20 cellular contexts compared by ENCODE assay signal in genomic region chr6:82142524-82142923, GRCh38.
"Had no signal": no experiment of that assay in that cellular context is flagged by ENCODE, and none has a peak within 500 bp of the region (broad histone marks: within the 10 kb centered on the region; RNA-seq: fewer than 3 reads in every experiment).

No MANE protein-coding gene starts in this region.

- H3K9me3 Mint-ChIP-seq: mesothelial cell of epicardium; natural killer cell; stimulated activated memory B cell treated with anti-CD40 and anti-IgM and Interleukin-4, amounts not matched to agents 10 μg/mL and 1 μg/mL and 100 μg/mL, for 72 hours; stimulated activated naive CD8-positive, alpha-beta T cell treated with anti-CD3 and anti-CD28 coated beads, Interleukin-15, amount 100 ng/mL, for 72 hours had no signal

- H3K36me3 Mint-ChIP-seq: mesothelial cell of epicardium; natural killer cell; stimulated activated memory B cell treated with anti-CD40 and anti-IgM and Interleukin-4, amounts not matched to agents 10 μg/mL and 1 μg/mL and 100 μg/mL, for 72 hours had no signal

- H3K27me3 Mint-ChIP-seq: stimulated activated memory B cell treated with anti-CD40 and anti-IgM and Interleukin-4, amounts not matched to agents 10 μg/mL and 1 μg/mL and 100 μg/mL, for 72 hours; stimulated activated naive CD8-positive, alpha-beta T cell treated with anti-CD3 and anti-CD28 coated beads, Interleukin-15, amount 100 ng/mL, for 72 hours had no signal

- ATAC-seq: esophagus mucosa; gastrocnemius medialis; left colon; natural killer cell; right lobe of liver; stimulated activated memory B cell treated with anti-CD40 and anti-IgM and Interleukin-4, amounts not matched to agents 10 μg/mL and 1 μg/mL and 100 μg/mL, for 72 hours; stimulated activated naive CD8-positive, alpha-beta T cell treated with anti-CD3 and anti-CD28 coated beads, Interleukin-15, amount 100 ng/mL, for 72 hours; upper lobe of right lung had no signal

- H3K27me3 ChIP-seq: gastrocnemius medialis, ovary, right lobe of liver, spleen, testis, tibial nerve, upper lobe of right lung had no signal

- H3K36me3 ChIP-seq: gastrocnemius medialis, ovary, right lobe of liver, spleen, tibial nerve, upper lobe of right lung had no signal

- H3K4me3 Mint-ChIP-seq: immature natural killer cell; mesothelial cell of epicardium; natural killer cell; neural crest cell; stimulated activated memory B cell treated with anti-CD40 and anti-IgM and Interleukin-4, amounts not matched to agents 10 μg/mL and 1 μg/mL and 100 μg/mL, for 72 hours; stimulated activated naive CD8-positive, alpha-beta T cell treated with anti-CD3 and anti-CD28 coated beads, Interleukin-15, amount 100 ng/mL, for 72 hours had no signal

- H3K4me3 ChIP-seq: gastrocnemius medialis, ovary, right lobe of liver, spleen, testis, tibial nerve, upper lobe of right lung had no signal

- H3K27ac ChIP-seq: gastrocnemius medialis, ovary, right lobe of liver, spleen, testis, upper lobe of right lung had no signal

- H3K4me1 ChIP-seq: right lobe of liver, spleen, testis, upper lobe of right lung had no signal

- H3K27ac Mint-ChIP-seq: immature natural killer cell; mesothelial cell of epicardium; natural killer cell; stimulated activated memory B cell treated with anti-CD40 and anti-IgM and Interleukin-4, amounts not matched to agents 10 μg/mL and 1 μg/mL and 100 μg/mL, for 72 hours; stimulated activated naive CD8-positive, alpha-beta T cell treated with anti-CD3 and anti-CD28 coated beads, Interleukin-15, amount 100 ng/mL, for 72 hours had no signal

- H3K9me3 ChIP-seq: gastrocnemius medialis, ovary, right lobe of liver, spleen, testis, tibial nerve, upper lobe of right lung had no signal

- DNase-seq: effector memory CD4-positive, alpha-beta T cell; gastrocnemius medialis; immature natural killer cell; kidney; left colon; natural killer cell; ovary; right lobe of liver; spleen; stimulated activated CD4-positive, alpha-beta T cell treated with anti-CD3 and anti-CD28 coated beads, Interleukin-15, amount 100 ng/mL, for 24 hours; stimulated activated CD4-positive, alpha-beta T cell treated with anti-CD3 and anti-CD28 coated beads, Interleukin-1b, Interleukin-23, amount 100 ng/mL, for 48 hours; stimulated activated CD4-positive, alpha-beta T cell treated with anti-CD3 and anti-CD28 coated beads, Interleukin-4, amount 100 ng/mL, for 24 hours; stimulated activated naive CD8-positive, alpha-beta T cell treated with anti-CD3 and anti-CD28 coated beads, Interleukin-15, amount 100 ng/mL, for 72 hours; testis; upper lobe of right lung had no signal

- H3K4me1 Mint-ChIP-seq: immature natural killer cell; natural killer cell; stimulated activated naive CD8-positive, alpha-beta T cell treated with anti-CD3 and anti-CD28 coated beads, Interleukin-15, amount 100 ng/mL, for 72 hours had no signal
